Comparison of ENCODE assay signal across 2 cellular contexts in genomic region chr16:27378871-27379580, GRCh38.
TF ChIP-seq lines count a peak whose summit lies in the region.

No MANE protein-coding gene starts in this region.

TF ChIP-seq in WTC11, 78 proteins besides CTCF, POLR2A, EP300 and RAD21 (continued from another document):
- TF ChIP-seq, protein P1, sequence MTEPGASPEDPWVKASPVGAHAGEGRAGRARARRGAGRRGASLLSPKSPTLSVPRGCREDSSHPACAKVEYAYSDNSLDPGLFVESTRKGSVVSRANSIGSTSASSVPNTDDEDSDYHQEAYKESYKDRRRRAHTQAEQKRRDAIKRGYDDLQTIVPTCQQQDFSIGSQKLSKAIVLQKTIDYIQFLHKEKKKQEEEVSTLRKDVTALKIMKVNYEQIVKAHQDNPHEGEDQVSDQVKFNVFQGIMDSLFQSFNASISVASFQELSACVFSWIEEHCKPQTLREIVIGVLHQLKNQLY (CRISPR knock-in tag; IDR thresholded peaks at IDR 0.05), result no peak
- TF ChIP-seq NR3C1 (CRISPR knock-in tag; conservative IDR thresholded peaks at IDR 0.05; ENCODE audit: low read depth) (no peak), IRF2 (CRISPR knock-in tag; IDR thresholded peaks at IDR 0.05; ENCODE audit: borderline replicate concordance, low read depth) (no peak), ZNF423 (CRISPR knock-in tag; IDR thresholded peaks at IDR 0.05) (no peak), ZNF671 (CRISPR knock-in tag; IDR thresholded peaks at IDR 0.05) (no peak), CBFB (CRISPR knock-in tag; IDR thresholded peaks at IDR 0.05; ENCODE audit: low read depth) (no peak), CREM (CRISPR knock-in tag; IDR thresholded peaks at IDR 0.05) (no peak), GABPB1 (CRISPR knock-in tag; IDR thresholded peaks at IDR 0.05) (no peak), SMAD3 (CRISPR knock-in tag; IDR thresholded peaks at IDR 0.05; ENCODE audit: borderline replicate concordance) (no peak), ZNF396 (CRISPR knock-in tag; IDR thresholded peaks at IDR 0.05; ENCODE audit: borderline replicate concordance) (no peak)
- TF ChIP-seq, protein P2, sequence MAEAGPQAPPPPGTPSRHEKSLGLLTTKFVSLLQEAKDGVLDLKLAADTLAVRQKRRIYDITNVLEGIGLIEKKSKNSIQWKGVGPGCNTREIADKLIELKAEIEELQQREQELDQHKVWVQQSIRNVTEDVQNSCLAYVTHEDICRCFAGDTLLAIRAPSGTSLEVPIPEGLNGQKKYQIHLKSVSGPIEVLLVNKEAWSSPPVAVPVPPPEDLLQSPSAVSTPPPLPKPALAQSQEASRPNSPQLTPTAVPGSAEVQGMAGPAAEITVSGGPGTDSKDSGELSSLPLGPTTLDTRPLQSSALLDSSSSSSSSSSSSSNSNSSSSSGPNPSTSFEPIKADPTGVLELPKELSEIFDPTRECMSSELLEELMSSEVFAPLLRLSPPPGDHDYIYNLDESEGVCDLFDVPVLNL (CRISPR knock-in tag; IDR thresholded peaks at IDR 0.05; ENCODE audit: borderline replicate concordance, low read depth), result no peak
- TF ChIP-seq, protein P3, sequence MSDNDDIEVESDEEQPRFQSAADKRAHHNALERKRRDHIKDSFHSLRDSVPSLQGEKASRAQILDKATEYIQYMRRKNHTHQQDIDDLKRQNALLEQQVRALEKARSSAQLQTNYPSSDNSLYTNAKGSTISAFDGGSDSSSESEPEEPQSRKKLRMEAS (CRISPR knock-in tag; IDR thresholded peaks at IDR 0.05), result no peak

TF ChIP-seq in H1, 55 proteins besides CTCF, POLR2A, EP300 and RAD21 (continued from another document):
- TF ChIP-seq, protein P4, sequence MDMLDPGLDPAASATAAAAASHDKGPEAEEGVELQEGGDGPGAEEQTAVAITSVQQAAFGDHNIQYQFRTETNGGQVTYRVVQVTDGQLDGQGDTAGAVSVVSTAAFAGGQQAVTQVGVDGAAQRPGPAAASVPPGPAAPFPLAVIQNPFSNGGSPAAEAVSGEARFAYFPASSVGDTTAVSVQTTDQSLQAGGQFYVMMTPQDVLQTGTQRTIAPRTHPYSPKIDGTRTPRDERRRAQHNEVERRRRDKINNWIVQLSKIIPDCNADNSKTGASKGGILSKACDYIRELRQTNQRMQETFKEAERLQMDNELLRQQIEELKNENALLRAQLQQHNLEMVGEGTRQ (IDR thresholded peaks at IDR 0.05; ENCODE audit: low read length), result no peak
TF ChIP-seq in H1: peak in this region for 0.
